Comparison of ENCODE assay signal across 8 cellular contexts in the genomic region with DNA sequence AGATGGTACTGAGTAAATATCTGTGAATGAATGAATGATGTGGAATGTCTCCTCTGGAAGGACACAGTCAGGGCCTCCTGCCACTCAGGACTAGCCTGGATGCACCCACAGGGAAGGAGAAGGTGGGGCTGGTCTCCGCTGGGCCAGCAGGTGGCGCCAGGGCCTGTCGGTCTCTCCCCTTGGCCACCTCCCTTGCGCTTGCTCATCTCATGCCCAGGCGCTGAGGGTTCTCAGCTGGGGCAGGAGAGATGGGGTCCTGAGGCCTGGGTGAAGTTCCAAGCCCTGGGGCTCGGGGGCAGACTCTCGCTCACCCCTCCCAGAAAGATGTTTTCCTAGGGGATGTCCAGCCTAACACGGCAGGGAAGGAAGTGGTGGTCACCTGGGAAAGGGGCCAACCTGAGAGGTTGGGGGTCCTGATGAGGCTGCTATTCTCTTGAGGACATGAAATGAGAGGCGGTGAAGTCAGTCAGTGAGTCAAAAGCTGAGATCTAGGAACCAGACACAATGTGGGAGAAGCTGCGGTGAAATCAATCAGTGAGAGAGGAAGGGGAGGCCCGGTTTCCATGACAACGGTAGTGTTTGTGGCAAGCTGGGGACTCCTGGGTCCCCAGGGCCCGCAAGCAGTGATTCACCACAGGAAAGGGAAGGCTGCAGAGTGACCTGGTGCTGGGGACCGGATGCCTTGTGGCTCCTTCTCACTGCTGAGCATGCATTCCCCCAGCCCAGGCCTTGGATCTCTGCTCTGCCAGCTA. TPM values are rescaled to one million over a fixed set of nuclear protein-coding genes. Genes with fewer than 3 reads are reported as not detected.
DNase-seq lines count a peak whose midpoint lies in the region; ATAC-seq and TF ChIP-seq lines count a peak whose summit lies in the region.

No MANE protein-coding gene starts in this region.

- no peaks in the 10 kb centered on the region for H3K27me3 ChIP-seq in SJCRH30

- H3K27ac ChIP-seq in SJCRH30 (peak overlapping the region; percentile 19; the same call in 1 of the 2 replicates), temporal lobe (ENCODE audit: low read depth, low read length) (peak overlapping the region; percentile 0)

- H3K4me3 ChIP-seq in SJCRH30 (no peak overlapping the region), foreskin fibroblast (ENCODE audit: low read depth in 1 of 2, low read length in 2 of 2) (no peak overlapping the region)

- peak; percentile 84 for ATAC-seq in omental fat pad (ENCODE audit: low FRiP score)

- peaks cover 6% of the 10 kb centered on the region for H3K4me1 ChIP-seq in SJCRH30

- H3K9me3 ChIP-seq in SJCRH30 (replicated peaks): no peaks in the 10 kb centered on the region

- H3K36me3 ChIP-seq in SJCRH30: no peaks in the 10 kb centered on the region

- DNase-seq in EH (ENCODE audit: low read depth): peak; percentile 88
- DNase-seq in GOT3 (lab: John Stamatoyannopoulos, UW): peak; percentile 77
- peak; percentile 86 to 89 for DNase-seq in SJCRH30
- DNase-seq in activated gamma-delta T cell treated with anti-CD3 and anti-CD28 coated beads, Interleukin-2, amount 50 U/mL, for 16 hours (ENCODE audit: low read depth): peak; percentile 87
- peak; percentile 81 to 95 for DNase-seq in foreskin fibroblast
- DNase-seq in omental fat pad (ENCODE audit: low spot score): peak; percentile 72

- TF ChIP-seq CTCF in LNCAP (IDR thresholded peaks at IDR 0.05): peak; percentile 98
- TF ChIP-seq CTCF in foreskin fibroblast (IDR thresholded peaks at IDR 0.05; ENCODE audit: low read depth, low read length): peak; percentile 98
- TF ChIP-seq CTCF in omental fat pad (IDR thresholded peaks at IDR 0.05): peak in 2 of 3 donors; percentile 15 to 86

RNA-seq across cellular contexts. Expression of gene MEX3A, which starts 14.6 kb away (rescaled TPM):
- 21.8 and 22.3 TPM in 2 replicates for total RNA-seq in SJCRH30 (2014; rRNA removed; shearing (Covaris generic))
- under 1 TPM; 0.56 to 0.96 (median 0.66) TPM for total RNA-seq in omental fat pad
- total RNA-seq in temporal lobe: 44.0 TPM

RNA-seq across cellular contexts. Expression of gene LMNA, which starts 17.7 kb away (rescaled TPM):
- 113 and 114 TPM in 2 replicates for total RNA-seq in SJCRH30 (2014; rRNA removed; shearing (Covaris generic))
- 1,000 to 10,000 TPM in 1 of 4 donors, 100 to 1,000 TPM in 3; 288 to 1,820 (median 589) TPM for total RNA-seq in omental fat pad
- 20.4 TPM for total RNA-seq in temporal lobe

RNA-seq across cellular contexts. Expression of gene RAB25, which starts 35.9 kb away (rescaled TPM):
- not detected in 2 replicates for total RNA-seq in SJCRH30 (2014; rRNA removed; shearing (Covaris generic))
- under 1 TPM in 1 of 4 donors, not detected in 3; 0.84 TPM for total RNA-seq in omental fat pad
- total RNA-seq in temporal lobe: not detected

RNA-seq across cellular contexts. Expression of gene LAMTOR2, which starts 42.2 kb away (rescaled TPM):
- total RNA-seq in SJCRH30 (2014; rRNA removed; shearing (Covaris generic)): 24.8 and 33.3 TPM in 2 replicates
- total RNA-seq in omental fat pad: 10 to 100 TPM; 45.8 to 74.3 (median 65.0) TPM
- total RNA-seq in temporal lobe: 37.9 TPM

RNA-seq across cellular contexts. Expression of gene UBQLN4, which starts 43.2 kb away (rescaled TPM):
- 34.4 and 36.5 TPM in 2 replicates for total RNA-seq in SJCRH30 (2014; rRNA removed; shearing (Covaris generic))
- total RNA-seq in omental fat pad: 10 to 100 TPM; 16.2 to 24.5 (median 18.6) TPM
- total RNA-seq in temporal lobe: 28.8 TPM

Comparison
In these comparisons a context has a peak if more than half of its experiments do, and no peak if none do; other contexts are left out.
1. RNA of gene MEX3A, which starts 14.6 kb away (total RNA-seq): 44.0 TPM in temporal lobe (single experiment) and 21.8 to 22.3 TPM in SJCRH30; 0.56 to 0.96 TPM in omental fat pad; every median in the first group is over 10 times any median in the second.
2. Peak in every context shown above with its lines, with median percentiles within 50 percentile points of each other: DNase-seq and CTCF ChIP-seq.